Comparison of ENCODE assay signal across 7 cellular contexts in genomic region chr2:225536036-225536435, GRCh38.
"Had no signal": no experiment of that assay in that cellular context is flagged by ENCODE, and none has a peak within 500 bp of the region (broad histone marks: within the 10 kb centered on the region; RNA-seq: fewer than 3 reads in every experiment).

No MANE protein-coding gene starts in this region.

- H3K4me1 Mint-ChIP-seq: IgD-negative memory B cell had no signal

- H3K9me3 Mint-ChIP-seq: HFFc6 had no signal

- H3K4me3 ChIP-seq: GM23248, HAP-1 had no signal

- H2AFZ ChIP-seq: GM23248 had no signal

- H3K36me3 ChIP-seq: HAP-1 had no signal

- H3K27me3 Mint-ChIP-seq: IgD-negative memory B cell had no signal

- H3K9me3 ChIP-seq: HAP-1 had no signal

- H3K27ac ChIP-seq: GM23248, HL-60 had no signal

- H3K9ac ChIP-seq: GM23248 had no signal

- DNase-seq: GM23248, GOT3, H7, HFFc6 had no signal

- H3K4me1 ChIP-seq: HAP-1 had no signal

- H3K27ac Mint-ChIP-seq: HFFc6, IgD-negative memory B cell had no signal

- H3K4me3 Mint-ChIP-seq: HFFc6, IgD-negative memory B cell had no signal
